8 cellular contexts compared by ENCODE assay signal in the genomic region with DNA sequence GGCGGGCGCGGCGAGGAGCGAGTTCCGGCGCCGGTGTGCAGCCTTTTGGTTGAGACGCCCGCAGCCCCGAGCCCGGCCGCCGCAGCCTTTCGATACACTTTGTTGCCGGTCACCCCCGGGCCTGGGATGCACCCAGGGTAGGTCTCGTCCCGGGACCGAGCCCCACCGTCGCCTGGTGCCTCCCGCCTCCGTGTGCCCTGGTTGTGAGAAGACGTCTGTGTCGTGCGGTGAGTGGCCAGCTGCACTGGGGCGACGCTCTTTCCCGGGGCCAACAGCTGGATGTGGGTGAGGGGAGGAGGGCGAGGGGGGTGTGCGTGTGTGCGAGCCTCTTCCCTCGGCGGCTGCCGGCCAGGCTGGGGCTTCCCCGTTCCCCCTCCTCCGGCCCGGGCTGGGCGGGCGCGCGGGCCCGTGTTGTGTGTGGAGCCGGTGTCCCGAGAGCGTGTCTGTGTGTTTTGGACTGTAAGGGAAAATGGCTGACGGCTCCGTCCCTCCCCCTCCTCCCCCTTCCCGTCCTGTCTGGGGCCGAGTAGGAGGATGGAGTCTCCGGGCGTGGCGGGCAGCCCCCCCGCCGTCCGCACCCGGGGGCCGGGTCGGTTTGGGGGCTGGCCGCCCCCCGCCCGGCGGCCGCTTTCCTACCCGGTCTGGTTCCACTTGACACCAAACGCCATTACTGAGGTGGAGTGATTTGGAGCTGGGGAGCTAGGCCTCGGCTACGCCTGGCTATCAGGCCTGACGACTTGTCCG. TPM values are rescaled to one million over a fixed set of nuclear protein-coding genes. Genes with fewer than 3 reads are reported as not detected.
DNase-seq lines count a peak whose midpoint lies in the region; ATAC-seq and TF ChIP-seq lines count a peak whose summit lies in the region.

No MANE protein-coding gene starts in this region.

- intact Hi-C loops in ascending aorta (cut with DNase I): loop anchor here (1.0 to 2.0 kb wide), 4 partner anchors 76 to 439 kb away; partner anchors contain the start of genes CXorf38, DDX3X and MED14

- H3K4me3 ChIP-seq in ascending aorta: peak overlapping the region; percentile 82 to 84

- no peaks in the 10 kb centered on the region for H3K9me3 ChIP-seq in ascending aorta

- H3K27me3 ChIP-seq in ascending aorta: no peaks in the 10 kb centered on the region

- H3K4me1 ChIP-seq in ascending aorta: peaks cover 0 to 17% of the 10 kb centered on the region in 2 donors

- no peaks in the 10 kb centered on the region for H3K36me3 ChIP-seq in ascending aorta

- H3K27ac ChIP-seq in ascending aorta: peak overlapping the region; percentile 95 to 99

- DNase-seq in 8988T (peak; percentile 39), SW480 (ENCODE audit: low spot score) (peak; percentile 49), ascending aorta (ENCODE audit: low spot score in 2 of 2) (peak; percentile 17 to 81), hepatic stellate cell (ENCODE audit: low spot score) (peak; percentile 56), retina (peak; percentile 80)

- ATAC-seq in HG03378 (IDR thresholded peaks at IDR 0.05; ENCODE audit: unreplicated experiment): peak; percentile 8
- ATAC-seq in HG02884 (IDR thresholded peaks at IDR 0.05; ENCODE audit: unreplicated experiment): no peak

- TF ChIP-seq CTCF in ascending aorta (IDR thresholded peaks at IDR 0.05): no peak

- TF ChIP-seq POLR2A in GM15510 (IDR thresholded peaks at IDR 0.05; ENCODE audit: borderline replicate concordance, extremely low read depth, insufficient read length): peak; percentile 32

RNA-seq across cellular contexts. Expression of gene USP9X, which starts 0.8 kb away (rescaled TPM):
- 23.7 TPM for total RNA-seq in ascending aorta
